In the genomic region with DNA sequence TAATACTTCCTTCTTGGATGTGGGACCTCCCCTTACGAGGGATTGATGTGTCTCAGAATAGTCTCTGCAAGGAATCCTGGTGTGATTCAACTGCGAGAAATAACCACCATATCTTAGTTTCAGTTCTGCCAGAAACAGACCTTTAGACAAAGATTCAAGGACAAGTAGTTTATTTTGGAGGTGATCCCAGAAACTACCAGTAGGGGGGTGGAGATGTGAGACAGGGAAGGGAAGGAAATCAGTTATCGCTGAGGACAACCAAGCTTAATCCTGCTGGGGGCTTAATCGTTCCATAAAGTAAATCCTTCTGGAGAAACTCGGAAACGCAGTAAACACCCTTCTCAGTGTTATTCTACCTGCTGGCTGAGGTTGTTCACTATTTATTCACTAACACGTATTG, we compare ENCODE assay signal across 12 cellular contexts. TPM values are rescaled to one million over a fixed set of nuclear protein-coding genes. Genes with fewer than 3 reads are reported as not detected.
DNase-seq lines count a peak whose midpoint lies in the region; ATAC-seq and TF ChIP-seq lines count a peak whose summit lies in the region.
"Had no signal": no experiment of that assay in that cellular context is flagged by ENCODE, and none has a peak within 500 bp of the region (broad histone marks: within the 10 kb centered on the region; RNA-seq: fewer than 3 reads in every experiment).

No MANE protein-coding gene starts in this region.

- POLR2A ChIA-PET in SK-N-SH (lab: Yijun Ruan, JAX) = no interaction called here

- no peaks in the 10 kb centered on the region for H3K9me2 ChIP-seq in GM23338 (ENCODE audit: insufficient read depth)
- no peaks in the 10 kb centered on the region for H3K9me2 ChIP-seq in SK-N-SH
- H3K9me2 ChIP-seq in hepatocyte (replicated peaks; ENCODE audit: insufficient read depth) = no peaks in the 10 kb centered on the region

- H4K20me1 ChIP-seq in GM23338 (replicated peaks; ENCODE audit: insufficient read depth) (no peaks in the 10 kb centered on the region), SK-N-SH (ENCODE audit: insufficient read depth) (no peaks in the 10 kb centered on the region), hepatocyte (ENCODE audit: insufficient read depth, poor library complexity, severe bottlenecking) (no peaks in the 10 kb centered on the region)

- CTCF ChIA-PET in SK-N-SH (lab: Yijun Ruan, JAX) = interaction anchor here (1.1 kb wide), 1 partner anchor 27 kb away, joined by 3 read pairs; no protein-coding TSS in a partner anchor

- H3K9me3 Mint-ChIP-seq in GM23338 = peaks cover 9% of the 10 kb centered on the region
- H3K9me3 Mint-ChIP-seq in activated T-helper 1 cell treated with anti-CD3 and anti-CD28 coated beads, Interleukin-12 subunit alpha, Interleukin-12 subunit beta, Interleukin-2, Interleukin-4 antibody, amounts not matched to agents 30 ng/mL and 10 ng/mL and 1 ng/mL, durations not matched to agents 14 hours and 24 hours and 36 hours = no peaks in the 10 kb centered on the region

- H3K36me3 Mint-ChIP-seq in GM23338 (ENCODE audit: low read depth) = peaks cover 5% of the 10 kb centered on the region
- H3K36me3 Mint-ChIP-seq in activated T-helper 1 cell treated with anti-CD3 and anti-CD28 coated beads, Interleukin-12 subunit alpha, Interleukin-12 subunit beta, Interleukin-2, Interleukin-4 antibody, amounts not matched to agents 30 ng/mL and 10 ng/mL and 1 ng/mL, durations not matched to agents 14 hours and 24 hours and 36 hours (ENCODE audit: low read depth) = no peaks in the 10 kb centered on the region

- no peaks in the 10 kb centered on the region for H3K4me1 Mint-ChIP-seq in GM23338
- H3K4me1 Mint-ChIP-seq in activated T-helper 1 cell treated with anti-CD3 and anti-CD28 coated beads, Interleukin-12 subunit alpha, Interleukin-12 subunit beta, Interleukin-2, Interleukin-4 antibody, amounts not matched to agents 30 ng/mL and 10 ng/mL and 1 ng/mL, durations not matched to agents 14 hours and 24 hours and 36 hours (ENCODE audit: low read depth) = peaks cover 8% of the 10 kb centered on the region

- no peak overlapping the region for H3K27ac Mint-ChIP-seq in GM23338
- H3K27ac Mint-ChIP-seq in activated T-helper 1 cell treated with anti-CD3 and anti-CD28 coated beads, Interleukin-12 subunit alpha, Interleukin-12 subunit beta, Interleukin-2, Interleukin-4 antibody, amounts not matched to agents 30 ng/mL and 10 ng/mL and 1 ng/mL, durations not matched to agents 14 hours and 24 hours and 36 hours = no peak overlapping the region

- no peak; the same call in 2 of the 3 replicates for ATAC-seq in GM23338

- H3K9ac ChIP-seq in SK-N-SH = no peak overlapping the region

- 22% methylated on average over 7 of the region's 7 CpGs for WGBS in SK-N-SH (ENCODE audit: low lambda C conversion rate)
- WGBS in hepatocyte (ENCODE audit: low lambda C conversion rate, missing lambda C conversion rate) = 53% methylated on average over 7 of the region's 7 CpGs

- H3K9me3 ChIP-seq in SK-N-SH (no peaks in the 10 kb centered on the region), hepatocyte (ENCODE audit: low read depth) (no peaks in the 10 kb centered on the region)
- H3K9me3 ChIP-seq: neutrophil, vagina had no signal

- H3F3A ChIP-seq in GM23338 (replicated peaks; ENCODE audit: low read depth) (no peaks in the 10 kb centered on the region), SK-N-SH (replicated peaks; ENCODE audit: insufficient read depth) (no peaks in the 10 kb centered on the region)

- H3K27me3 ChIP-seq in GM23338 (ENCODE audit: insufficient read depth) (no peaks in the 10 kb centered on the region), SK-N-SH (ENCODE audit: insufficient read depth) (no peaks in the 10 kb centered on the region; the same call in 1 of the 2 replicates), hepatocyte (no peaks in the 10 kb centered on the region)
- H3K27me3 ChIP-seq: vagina had no signal

- H3K79me2 ChIP-seq in GM23338 (replicated peaks; ENCODE audit: insufficient read depth) = no peaks in the 10 kb centered on the region
- no peaks in the 10 kb centered on the region for H3K79me2 ChIP-seq in SK-N-SH (ENCODE audit: insufficient read depth)
- H3K79me2 ChIP-seq in hepatocyte = no peaks in the 10 kb centered on the region

- TF ChIP-seq RAD21 in SK-N-SH (IDR thresholded peaks at IDR 0.05; ENCODE audit: low read length) = no peak

- H3K4me3 ChIP-seq in GM23338 = no peak overlapping the region
- H3K4me3 ChIP-seq in SK-N-SH (ENCODE audit: low read depth in 2 of 2, low read length in 1 of 2) = peak overlapping the region in 1 of 2 experiments; percentile 13; a peak in 1 of 4 replicates
- no peak overlapping the region for H3K4me3 ChIP-seq in hepatocyte
- H3K4me3 ChIP-seq: vagina had no signal

- H3K4me2 ChIP-seq in GM23338 (no peak overlapping the region), SK-N-SH (peak overlapping the region; percentile 35), hepatocyte (peak overlapping the region; percentile 43)

- no peak overlapping the region for H3K4me3 Mint-ChIP-seq in GM23338
- H3K4me3 Mint-ChIP-seq in activated T-helper 1 cell treated with anti-CD3 and anti-CD28 coated beads, Interleukin-12 subunit alpha, Interleukin-12 subunit beta, Interleukin-2, Interleukin-4 antibody, amounts not matched to agents 30 ng/mL and 10 ng/mL and 1 ng/mL, durations not matched to agents 14 hours and 24 hours and 36 hours = no peak overlapping the region

- no peak for TF ChIP-seq EP300 in SK-N-SH (IDR thresholded peaks at IDR 0.05; ENCODE audit: borderline replicate concordance in 1 of 2, low read depth in 1 of 2, low read length in 1 of 2)

- H3K4me1 ChIP-seq in GM23338 (ENCODE audit: insufficient read depth) (no peaks in the 10 kb centered on the region), SK-N-SH (ENCODE audit: control insufficient read depth in 1 of 2, insufficient read depth in 2 of 2, low read depth in 1 of 2, low read length in 1 of 2) (no peaks in the 10 kb centered on the region), hepatocyte (ENCODE audit: insufficient read depth) (no peaks in the 10 kb centered on the region)

- H2AFZ ChIP-seq in GM23338 (no peak overlapping the region), SK-N-SH (ENCODE audit: low read depth) (no peak overlapping the region), hepatocyte (no peak overlapping the region)

- no peak overlapping the region for H3K27ac ChIP-seq in 22Rv1
- H3K27ac ChIP-seq in GM23338 (ENCODE audit: low read depth) = no peak overlapping the region
- no peak overlapping the region for H3K27ac ChIP-seq in SK-N-SH (ENCODE audit: low read depth in 2 of 2, low read length in 1 of 2)
- no peak overlapping the region for H3K27ac ChIP-seq in hepatocyte
- H3K27ac ChIP-seq: neutrophil, vagina had no signal

- intact Hi-C loops in posterior vena cava (cut with DNase I) = no loop called here
- intact Hi-C loops in activated T-helper 1 cell treated with anti-CD3 and anti-CD28 coated beads, Interleukin-12 subunit alpha, Interleukin-12 subunit beta, Interleukin-2, Interleukin-4 antibody, amounts not matched to agents 30 ng/mL and 10 ng/mL and 1 ng/mL, durations not matched to agents 14 hours and 24 hours and 36 hours (cut with micrococcal nuclease) = no loop called here

- TF ChIP-seq CTCF in 22Rv1 (IDR thresholded peaks at IDR 0.05) = peak; percentile 47
- peak; percentile 48 to 65 for TF ChIP-seq CTCF in GM23338 (conservative IDR thresholded peaks at IDR 0.05; ENCODE audit: low read depth in 2 of 2)
- peak; percentile 52 for TF ChIP-seq CTCF in SK-N-SH (IDR thresholded peaks at IDR 0.05)
- TF ChIP-seq CTCF in hepatocyte (IDR thresholded peaks at IDR 0.05; ENCODE audit: poor library complexity) = peak; percentile 21

- DNase-seq in GM23338 (ENCODE audit: low spot score) = peak; percentile 70
- peak; percentile 34 for DNase-seq in SK-N-SH
- peak; percentile 25 for DNase-seq in hepatocyte (ENCODE audit: low spot score)
- no peak for DNase-seq in NCI-H526 treated with DMSO at 0.1 percent for 48 hours (lab: John Stamatoyannopoulos, UW)
- DNase-seq in NCI-H1694 (lab: John Stamatoyannopoulos, UW) = no peak
- DNase-seq in posterior vena cava (ENCODE audit: low spot score) = no peak
- no peak for DNase-seq in activated T-helper 1 cell treated with anti-CD3 and anti-CD28 coated beads, Interleukin-12 subunit alpha, Interleukin-12 subunit beta, Interleukin-2, Interleukin-4 antibody, amounts not matched to agents 30 ng/mL and 10 ng/mL and 1 ng/mL, durations not matched to agents 14 hours and 24 hours and 36 hours (ENCODE audit: low spot score)
- DNase-seq: caudate nucleus, GDM1 had no signal

- no peaks in the 10 kb centered on the region for H3K36me3 ChIP-seq in GM23338 (ENCODE audit: insufficient read depth)
- no peaks in the 10 kb centered on the region for H3K36me3 ChIP-seq in SK-N-SH (replicated peaks in 1 of 2; ENCODE audit: control insufficient read depth in 1 of 2, insufficient read depth in 2 of 2, low read length in 1 of 2)
- no peaks in the 10 kb centered on the region for H3K36me3 ChIP-seq in hepatocyte (replicated peaks; ENCODE audit: insufficient read depth, low read depth)
- H3K36me3 ChIP-seq: neutrophil, vagina had no signal

- H3K27me3 Mint-ChIP-seq in GM23338 (ENCODE audit: insufficient read depth, low read depth, poor library complexity) = no peaks in the 10 kb centered on the region
- H3K27me3 Mint-ChIP-seq in activated T-helper 1 cell treated with anti-CD3 and anti-CD28 coated beads, Interleukin-12 subunit alpha, Interleukin-12 subunit beta, Interleukin-2, Interleukin-4 antibody, amounts not matched to agents 30 ng/mL and 10 ng/mL and 1 ng/mL, durations not matched to agents 14 hours and 24 hours and 36 hours (ENCODE audit: insufficient read depth) = peaks cover 10% of the 10 kb centered on the region

RNA-seq across cellular contexts. Expression of a gene that starts 5.0 kb away (rescaled TPM):
- total RNA-seq in GM23338 (2014; rRNA removed; shearing (Covaris generic)) = 0.03 and 0.04 TPM in 2 replicates
- not detected in 2 replicates for polyA plus RNA-seq in GM23338 (2016; fragmentation: Nextera tagmentation; extraction: Ambion mirVana)
- polyA plus RNA-seq in SK-N-SH (2012; rRNA removed) = not detected in 2 replicates
- not detected in 2 replicates for polyA plus RNA-seq in SK-N-SH (2012; cell fraction: cytosol; rRNA removed)
- polyA plus RNA-seq in SK-N-SH (2012; cell fraction: nucleus; rRNA removed) = not detected in 2 replicates
- not detected in 2 replicates for total RNA-seq in hepatocyte
- polyA plus RNA-seq in hepatocyte = 0.04 TPM in 1 of 2 replicates, not detected in the other
- under 1 TPM; 0.24 to 0.46 TPM for total RNA-seq in posterior vena cava
- 5.7 and 5.9 TPM in 2 replicates for total RNA-seq in activated T-helper 1 cell treated with anti-CD3 and anti-CD28 coated beads, Interleukin-12 subunit alpha, Interleukin-12 subunit beta, Interleukin-2, Interleukin-4 antibody, amounts not matched to agents 30 ng/mL and 10 ng/mL and 1 ng/mL, durations not matched to agents 14 hours and 24 hours and 36 hours

RNA-seq across cellular contexts. Expression of a gene that starts 18.8 kb away (rescaled TPM):
- total RNA-seq in GM23338 (2014; rRNA removed; shearing (Covaris generic)) = not detected in 2 replicates
- polyA plus RNA-seq in GM23338 (2016; fragmentation: Nextera tagmentation; extraction: Ambion mirVana) (0.03 and 0.29 TPM in 2 replicates), SK-N-SH (2012; rRNA removed) (not detected in 2 replicates), hepatocyte (63.5 and 91.1 TPM in 2 replicates)
- 0.03 and 0.05 TPM in 2 replicates for polyA plus RNA-seq in SK-N-SH (2012; cell fraction: cytosol; rRNA removed)
- polyA plus RNA-seq in SK-N-SH (2012; cell fraction: nucleus; rRNA removed) = 0.04 TPM in 1 of 2 replicates, not detected in the other
- total RNA-seq in hepatocyte (75.6 and 76.7 TPM in 2 replicates), posterior vena cava (not detected)
- not detected in 2 replicates for total RNA-seq in activated T-helper 1 cell treated with anti-CD3 and anti-CD28 coated beads, Interleukin-12 subunit alpha, Interleukin-12 subunit beta, Interleukin-2, Interleukin-4 antibody, amounts not matched to agents 30 ng/mL and 10 ng/mL and 1 ng/mL, durations not matched to agents 14 hours and 24 hours and 36 hours

Comparison
In these comparisons a context has a peak if more than half of its experiments do, and no peak if none do; other contexts are left out.
1. DNase-seq: peak in GM23338 (single experiment), SK-N-SH (single experiment) and hepatocyte (single experiment); none in NCI-H526 treated with DMSO at 0.1 percent for 48 hours (single experiment), NCI-H1694 (single experiment), posterior vena cava (single experiment) and activated T-helper 1 cell treated with anti-CD3 and anti-CD28 coated beads, Interleukin-12 subunit alpha, Interleukin-12 subunit beta, Interleukin-2, Interleukin-4 antibody, amounts not matched to agents 30 ng/mL and 10 ng/mL and 1 ng/mL, durations not matched to agents 14 hours and 24 hours and 36 hours (single experiment).
2. RNA of a gene that starts 18.8 kb away (total RNA-seq): 75.6 to 76.7 TPM in hepatocyte; not detected in posterior vena cava, not detected in GM23338 and not detected in activated T-helper 1 cell treated with anti-CD3 and anti-CD28 coated beads, Interleukin-12 subunit alpha, Interleukin-12 subunit beta, Interleukin-2, Interleukin-4 antibody, amounts not matched to agents 30 ng/mL and 10 ng/mL and 1 ng/mL, durations not matched to agents 14 hours and 24 hours and 36 hours; every median in the first group is over 10 times any median in the second.
3. Peak in every context shown above with its lines, with median percentiles within 50 percentile points of each other: CTCF ChIP-seq.